8 cellular contexts compared by ENCODE assay signal in the genomic region with DNA sequence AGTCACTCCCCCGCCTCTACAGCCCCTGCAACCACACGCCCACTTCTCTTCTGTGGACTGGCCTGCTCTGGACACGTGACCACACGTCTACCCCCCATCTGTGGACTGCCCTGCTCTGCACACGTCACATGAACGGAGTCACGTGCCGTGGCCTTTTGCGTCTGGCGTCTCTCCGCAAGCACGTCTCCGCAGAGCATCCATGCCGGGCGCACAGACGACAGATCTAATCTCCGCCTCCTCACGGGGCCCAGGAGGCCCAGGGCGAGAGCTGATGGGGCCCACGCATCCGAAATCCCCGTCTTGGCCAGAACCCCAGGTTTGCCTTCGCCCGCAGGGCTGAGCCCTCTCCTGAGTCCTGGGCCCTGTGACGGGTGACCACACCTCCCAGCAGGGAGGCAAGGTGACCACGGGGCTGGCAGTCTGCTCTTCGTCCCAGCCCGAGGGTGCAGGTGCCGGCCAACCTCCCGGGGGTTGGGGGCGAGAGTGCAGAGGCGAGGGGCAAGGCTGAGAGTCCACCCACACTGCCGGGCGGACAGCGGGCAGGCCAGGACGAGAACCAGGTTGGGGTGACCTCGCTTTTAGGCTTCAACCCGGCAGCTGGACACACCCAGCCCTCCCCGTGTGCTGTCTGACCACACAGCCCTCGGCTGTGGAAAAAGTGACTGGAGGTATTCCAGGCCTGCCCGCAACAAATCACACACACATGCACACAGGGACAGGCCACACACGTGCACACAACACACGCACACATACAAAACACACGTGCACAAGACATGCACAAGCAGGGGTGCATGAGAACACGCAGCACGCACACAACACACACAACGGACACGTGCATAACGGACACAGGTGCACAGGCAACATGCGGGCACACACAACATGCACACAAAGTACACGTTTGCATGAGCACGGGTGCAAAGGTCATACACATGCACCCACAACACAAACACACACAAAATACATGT. TPM values are rescaled to one million over a fixed set of nuclear protein-coding genes. Genes with fewer than 3 reads are reported as not detected.
DNase-seq lines count a peak whose midpoint lies in the region; ATAC-seq and TF ChIP-seq lines count a peak whose summit lies in the region.

No MANE protein-coding gene starts in this region.

- H3K27me3 ChIP-seq in body of pancreas, result no peaks in the 10 kb centered on the region

- peaks cover 55% of the 10 kb centered on the region for H3K4me1 ChIP-seq in body of pancreas

- no peak for TF ChIP-seq CTCF in body of pancreas (IDR thresholded peaks at IDR 0.05)

- H3K4me3 Mint-ChIP-seq in stimulated activated naive CD8-positive, alpha-beta T cell treated with anti-CD3 and anti-CD28 coated beads, Interleukin-15, Interleukin-2, amounts not matched to agents 100 ng/mL and 50 ng/mL, for 24 hours, result peak overlapping the region; percentile 27
- peak overlapping the region in 1 of 2 donors; percentile 15 for H3K4me3 Mint-ChIP-seq in stimulated activated naive CD8-positive, alpha-beta T cell treated with anti-CD3 and anti-CD28 coated beads, Interleukin-15, amount 100 ng/mL, for 72 hours

- H3K36me3 ChIP-seq in body of pancreas (replicated peaks in 1 of 2; ENCODE audit: insufficient read depth in 1 of 2, low read depth in 2 of 2), result no peaks in the 10 kb centered on the region

- no peak overlapping the region for H3K4me3 ChIP-seq in body of pancreas

- peak overlapping the region; percentile 70 for H3K27ac Mint-ChIP-seq in stimulated activated naive CD8-positive, alpha-beta T cell treated with anti-CD3 and anti-CD28 coated beads, Interleukin-15, Interleukin-2, amounts not matched to agents 100 ng/mL and 50 ng/mL, for 24 hours
- H3K27ac Mint-ChIP-seq in stimulated activated naive CD8-positive, alpha-beta T cell treated with anti-CD3 and anti-CD28 coated beads, Interleukin-15, amount 100 ng/mL, for 72 hours, result peak overlapping the region in 1 of 2 donors; percentile 45

- no peaks in the 10 kb centered on the region for H3K9me3 ChIP-seq in body of pancreas

- peaks cover 40% of the 10 kb centered on the region for H3K4me1 Mint-ChIP-seq in stimulated activated naive CD8-positive, alpha-beta T cell treated with anti-CD3 and anti-CD28 coated beads, Interleukin-15, Interleukin-2, amounts not matched to agents 100 ng/mL and 50 ng/mL, for 24 hours (ENCODE audit: low read depth)
- H3K4me1 Mint-ChIP-seq in stimulated activated naive CD8-positive, alpha-beta T cell treated with anti-CD3 and anti-CD28 coated beads, Interleukin-15, amount 100 ng/mL, for 72 hours, result peaks cover 56% of the 10 kb centered on the region

- peaks cover 8% of the 10 kb centered on the region for H3K36me3 Mint-ChIP-seq in stimulated activated naive CD8-positive, alpha-beta T cell treated with anti-CD3 and anti-CD28 coated beads, Interleukin-15, Interleukin-2, amounts not matched to agents 100 ng/mL and 50 ng/mL, for 24 hours (ENCODE audit: low read depth)

- intact Hi-C loops in body of pancreas (cut with DNase I), result no loop called here

- 77 to 86% methylated on average over 30 to 48 of the region's 52 CpGs for WGBS in body of pancreas, 2 donors

- H3K27me3 Mint-ChIP-seq in stimulated activated naive CD8-positive, alpha-beta T cell treated with anti-CD3 and anti-CD28 coated beads, Interleukin-15, Interleukin-2, amounts not matched to agents 100 ng/mL and 50 ng/mL, for 24 hours, result no peaks in the 10 kb centered on the region
- no peaks in the 10 kb centered on the region for H3K27me3 Mint-ChIP-seq in stimulated activated naive CD8-positive, alpha-beta T cell treated with anti-CD3 and anti-CD28 coated beads, Interleukin-15, amount 100 ng/mL, for 72 hours

- no peak for DNase-seq in stimulated activated naive CD8-positive, alpha-beta T cell treated with anti-CD3 and anti-CD28 coated beads, Interleukin-15, amount 100 ng/mL, for 72 hours
- peak in 3 of 4 donors; percentile 42 to 57 (median 54) for DNase-seq in body of pancreas
- DNase-seq in mesenteric fat pad (ENCODE audit: low spot score), result peak; percentile 91
- no peak for DNase-seq in GF-D8 (lab: John Stamatoyannopoulos, UW)
- DNase-seq in NCI-H446 (lab: John Stamatoyannopoulos, UW), result no peak
- DNase-seq in midbrain (lab: John Stamatoyannopoulos, UW), result no peak

- no peak for ATAC-seq in stimulated activated naive CD8-positive, alpha-beta T cell treated with anti-CD3 and anti-CD28 coated beads, Interleukin-15, amount 100 ng/mL, for 72 hours
- ATAC-seq in body of pancreas (no peak), GM18505 (IDR thresholded peaks at IDR 0.05; ENCODE audit: unreplicated experiment) (no peak)

- H3K27ac ChIP-seq in body of pancreas, result peak overlapping the region in 3 of 4 donors; percentile 80 to 86 (median 84)

- peaks cover 7% of the 10 kb centered on the region for H3K9me3 Mint-ChIP-seq in stimulated activated naive CD8-positive, alpha-beta T cell treated with anti-CD3 and anti-CD28 coated beads, Interleukin-15, Interleukin-2, amounts not matched to agents 100 ng/mL and 50 ng/mL, for 24 hours
- no peaks in the 10 kb centered on the region for H3K9me3 Mint-ChIP-seq in stimulated activated naive CD8-positive, alpha-beta T cell treated with anti-CD3 and anti-CD28 coated beads, Interleukin-15, amount 100 ng/mL, for 72 hours

- TF ChIP-seq POLR2A in body of pancreas (IDR thresholded peaks at IDR 0.05), result peak in 2 of 3 donors; percentile 14 to 17
- no peak for TF ChIP-seq POLR2A in GM18505 (IDR thresholded peaks at IDR 0.05; ENCODE audit: borderline replicate concordance, extremely low read depth, insufficient read depth, insufficient read length)

RNA-seq across cellular contexts. Expression of gene SBNO2, which starts 3.9 kb away (rescaled TPM):
- total RNA-seq in body of pancreas (10 to 100 TPM; 14.0 to 30.7 TPM), mesenteric fat pad (139 TPM)

RNA-seq across cellular contexts. Expression of gene STK11, which starts 35.4 kb away (rescaled TPM):
- total RNA-seq in body of pancreas (10 to 100 TPM; 49.0 to 68.6 TPM), mesenteric fat pad (60.8 TPM)

Comparison
In these comparisons a context has a peak if more than half of its experiments do, and no peak if none do; other contexts are left out.
1. DNase-seq: peak in body of pancreas (3 of 4) and mesenteric fat pad (single experiment); none in stimulated activated naive CD8-positive, alpha-beta T cell treated with anti-CD3 and anti-CD28 coated beads, Interleukin-15, amount 100 ng/mL, for 72 hours (0 of 2), GF-D8 (single experiment), NCI-H446 (0 of 2) and midbrain (single experiment).